ENCODE assay signal across 20 cellular contexts in genomic region chr4:41873380-41874295, GRCh38.
DNase-seq lines count a peak whose midpoint lies in the region; ATAC-seq, FAIRE-seq and TF ChIP-seq lines count a peak whose summit lies in the region.
"Had no signal": no experiment of that assay in that cellular context is flagged by ENCODE, and none has a peak within 500 bp of the region (broad histone marks: within the 10 kb centered on the region; RNA-seq: fewer than 3 reads in every experiment).

No MANE protein-coding gene starts in this region.

- peak; percentile 65 for DNase-seq in H9
- DNase-seq in astrocyte (ENCODE audit: low read depth): no peak
- no peak for DNase-seq in psoas muscle
- no peak for DNase-seq in esophagus squamous epithelium (lab: John Stamatoyannopoulos, UW)
- no peak for DNase-seq in NCI-H1105 (lab: John Stamatoyannopoulos, UW)
- no peak for DNase-seq in anterior cingulate cortex (lab: John Stamatoyannopoulos, UW)
- no peak for DNase-seq in Ammon's horn (ENCODE audit: low spot score)
- DNase-seq: activated CD4-positive, alpha-beta T cell treated with anti-CD3 and anti-CD28 coated beads, Interleukin-2, amount 50 U/mL, for 4 hours; activated naive CD4-positive, alpha-beta T cell treated with anti-CD3 and anti-CD28 coated beads for 36 hours; CD8-positive, alpha-beta T cell; effector memory CD8-positive, alpha-beta T cell; head of caudate nucleus; midbrain; NCI-H1417; NCI-H2171; SHP77 had no signal

- no peak overlapping the region for H2BK5ac ChIP-seq in H9 (ENCODE audit: insufficient read length, low read length)

- H4K20me1 ChIP-seq in H9 (ENCODE audit: control insufficient read depth, insufficient read depth, insufficient read length): no peaks in the 10 kb centered on the region
- no peaks in the 10 kb centered on the region for H4K20me1 ChIP-seq in astrocyte (ENCODE audit: insufficient read depth, low read length)

- peaks cover 7% of the 10 kb centered on the region for H3K23me2 ChIP-seq in H9 (ENCODE audit: insufficient read length, low read depth, low read length, poor library complexity, severe bottlenecking)

- no peak overlapping the region for H3K14ac ChIP-seq in H9 (ENCODE audit: insufficient read depth, low read length)

- H3K4me1 Mint-ChIP-seq in H9 (peaks cover 21 to 37% of the 10 kb centered on the region in 2 experiments), astrocyte (ENCODE audit: low read depth, unreplicated experiment) (no peaks in the 10 kb centered on the region)

- H3K27ac ChIP-seq in H9 (ENCODE audit: insufficient read length, low read depth, low read length): no peak overlapping the region
- no peak overlapping the region for H3K27ac ChIP-seq in astrocyte (ENCODE audit: low read depth, low read length)
- H3K27ac ChIP-seq in iPS-20b (ENCODE audit: low read length): no peak overlapping the region
- no peak overlapping the region for H3K27ac ChIP-seq in psoas muscle
- no peak overlapping the region for H3K27ac ChIP-seq in esophagus squamous epithelium
- H3K27ac ChIP-seq: ascending aorta, neutrophil, suprapubic skin had no signal

- H3K36me3 ChIP-seq in astrocyte (ENCODE audit: insufficient read depth, low read length): no peaks in the 10 kb centered on the region
- H3K36me3 ChIP-seq in iPS-20b (ENCODE audit: insufficient read depth, low read depth, low read length): no peaks in the 10 kb centered on the region
- H3K36me3 ChIP-seq in psoas muscle (ENCODE audit: insufficient read depth in 1 of 2, low read depth in 1 of 2): no peaks in the 10 kb centered on the region
- H3K36me3 ChIP-seq in esophagus squamous epithelium: no peaks in the 10 kb centered on the region
- H3K36me3 ChIP-seq: ascending aorta, neutrophil, suprapubic skin had no signal

- no peak overlapping the region for H3K4ac ChIP-seq in H9 (ENCODE audit: low read depth, low read length)

- H3K27me3 ChIP-seq in H9 (ENCODE audit: insufficient read depth, low read length): peaks cover 84% of the 10 kb centered on the region
- H3K27me3 ChIP-seq in astrocyte (ENCODE audit: insufficient read depth, low read length): peaks cover 83% of the 10 kb centered on the region
- peaks cover 100% of the 10 kb centered on the region for H3K27me3 ChIP-seq in iPS-20b (ENCODE audit: insufficient read depth, low read length)
- peaks cover 6 to 83% (median 21%) of the 10 kb centered on the region in 3 donors for H3K27me3 ChIP-seq in psoas muscle (ENCODE audit: insufficient read depth in 3 of 3, low read length in 2 of 3)
- peaks cover 9 to 100% (median 18%) of the 10 kb centered on the region in 4 donors for H3K27me3 ChIP-seq in esophagus squamous epithelium
- H3K27me3 ChIP-seq: ascending aorta had no signal

- no peak overlapping the region for H3K4me3 ChIP-seq in astrocyte (ENCODE audit: insufficient read depth, low read depth, low read length)
- peak overlapping the region; percentile 59 for H3K4me3 ChIP-seq in iPS-20b (ENCODE audit: low read length)
- peak overlapping the region; percentile 15 for H3K4me3 ChIP-seq in psoas muscle
- H3K4me3 ChIP-seq in esophagus squamous epithelium: no peak overlapping the region
- H3K4me3 ChIP-seq: suprapubic skin had no signal

- TF ChIP-seq POLR2A in esophagus squamous epithelium (IDR thresholded peaks at IDR 0.05): no peak

- no peaks in the 10 kb centered on the region; a peak in 2 of 5 replicates for H3K9me3 Mint-ChIP-seq in H9
- H3K9me3 Mint-ChIP-seq in astrocyte (ENCODE audit: unreplicated experiment): peaks cover 11% of the 10 kb centered on the region
- H3K9me3 Mint-ChIP-seq: activated naive CD4-positive, alpha-beta T cell treated with anti-CD3 and anti-CD28 coated beads for 36 hours; CD8-positive, alpha-beta T cell; effector memory CD8-positive, alpha-beta T cell had no signal

- ATAC-seq in psoas muscle: no peak
- ATAC-seq: CD8-positive, alpha-beta T cell; effector memory CD8-positive, alpha-beta T cell had no signal

- H2AFZ ChIP-seq in H9 (ENCODE audit: low read length) (no peak overlapping the region), astrocyte (ENCODE audit: low read depth, low read length) (no peak overlapping the region)

- peaks cover 0 to 2% (median 0%) of the 10 kb centered on the region in 3 experiments; a peak in 1 of 7 replicates for H3K36me3 Mint-ChIP-seq in H9 (ENCODE audit: insufficient read depth in 1 of 3, low read depth in 3 of 3)
- H3K36me3 Mint-ChIP-seq in astrocyte (ENCODE audit: low read depth, unreplicated experiment): no peaks in the 10 kb centered on the region
- H3K36me3 Mint-ChIP-seq: CD8-positive, alpha-beta T cell had no signal

- no peak overlapping the region for H3K27ac Mint-ChIP-seq in H9
- H3K27ac Mint-ChIP-seq in astrocyte (ENCODE audit: unreplicated experiment): no peak overlapping the region
- H3K27ac Mint-ChIP-seq: activated naive CD4-positive, alpha-beta T cell treated with anti-CD3 and anti-CD28 coated beads for 36 hours; CD8-positive, alpha-beta T cell; effector memory CD8-positive, alpha-beta T cell had no signal

- H3K9ac ChIP-seq in H9 (ENCODE audit: extremely low read depth, insufficient read length, low read length): no peak overlapping the region
- H3K9ac ChIP-seq in astrocyte (ENCODE audit: low read length): no peak overlapping the region
- H3K9ac ChIP-seq in iPS-20b (ENCODE audit: low read depth, low read length): no peak overlapping the region

- H3K4me1 ChIP-seq in H9 (ENCODE audit: insufficient read depth, low read length): peaks cover 2% of the 10 kb centered on the region
- H3K4me1 ChIP-seq in astrocyte (ENCODE audit: insufficient read depth, low read length): no peaks in the 10 kb centered on the region
- H3K4me1 ChIP-seq in iPS-20b (ENCODE audit: insufficient read depth, low read length): peaks cover 9% of the 10 kb centered on the region; the same call in 1 of the 2 replicates
- no peaks in the 10 kb centered on the region for H3K4me1 ChIP-seq in psoas muscle
- peaks cover 0 to 7% (median 0%) of the 10 kb centered on the region in 3 donors for H3K4me1 ChIP-seq in esophagus squamous epithelium
- H3K4me1 ChIP-seq: ascending aorta had no signal

- TF ChIP-seq CTCF in H9 (conservative IDR thresholded peaks at IDR 0.05) (no peak), astrocyte (IDR thresholded peaks at IDR 0.05; ENCODE audit: insufficient read depth, low read depth, low read length) (no peak), psoas muscle (IDR thresholded peaks at IDR 0.05) (no peak), esophagus squamous epithelium (IDR thresholded peaks at IDR 0.05) (no peak)

- H4K8ac ChIP-seq in H9 (replicated peaks; ENCODE audit: insufficient read length, low read depth, low read length): no peak overlapping the region

- H2BK120ac ChIP-seq in H9 (ENCODE audit: low read depth, low read length, poor library complexity, severe bottlenecking): no peak overlapping the region

- no peaks in the 10 kb centered on the region for H3K79me2 ChIP-seq in H9 (ENCODE audit: insufficient read depth, low read length)
- no peaks in the 10 kb centered on the region for H3K79me2 ChIP-seq in astrocyte (ENCODE audit: insufficient read depth, low read length)

- no peak for FAIRE-seq in astrocyte (lab: Jason Lieb, UNC)

- no peak overlapping the region for H4K91ac ChIP-seq in H9 (ENCODE audit: insufficient read length, low read depth, low read length)

- no peak overlapping the region for H2BK15ac ChIP-seq in H9 (ENCODE audit: low read depth, low read length)

- H3K4me2 ChIP-seq in H9 (ENCODE audit: insufficient read depth, insufficient read length, low read length) (peak overlapping the region; percentile 67), astrocyte (ENCODE audit: low read length) (no peak overlapping the region)

- H3K4me3 Mint-ChIP-seq in H9: peak overlapping the region; percentile 42 to 74
- peak overlapping the region; percentile 28 for H3K4me3 Mint-ChIP-seq in astrocyte (ENCODE audit: unreplicated experiment)
- H3K4me3 Mint-ChIP-seq: activated naive CD4-positive, alpha-beta T cell treated with anti-CD3 and anti-CD28 coated beads for 36 hours; CD8-positive, alpha-beta T cell; effector memory CD8-positive, alpha-beta T cell had no signal

- intact Hi-C loops in psoas muscle (cut with DNase I) (no loop called here), esophagus squamous epithelium (cut with DNase I) (no loop called here)

- H2BK12ac ChIP-seq in H9 (ENCODE audit: insufficient read length, low read depth, low read length): no peak overlapping the region

- no peak overlapping the region for H2BK20ac ChIP-seq in H9 (ENCODE audit: low read depth, low read length, poor library complexity, severe bottlenecking)

- H3K56ac ChIP-seq in H9 (ENCODE audit: insufficient read length, low read depth, low read length): no peak overlapping the region

- H3T11ph ChIP-seq in H9 (ENCODE audit: low read length): no peak overlapping the region

- H3K18ac ChIP-seq in H9 (ENCODE audit: insufficient read length, low read depth, low read length): no peak overlapping the region

- no peak overlapping the region for H2AK5ac ChIP-seq in H9 (ENCODE audit: insufficient read length, low read length)

- no peak overlapping the region for H4K5ac ChIP-seq in H9 (ENCODE audit: insufficient read length, low read depth, low read length)

- WGBS in H9 (ENCODE audit: extremely low coverage, insufficient read length, low lambda C conversion rate): no CpG with 5 or more reads among the region's 42 CpGs
- WGBS in psoas muscle, 3 donors: 9 to 17% (median 12%) methylated on average over 41 to 42 of the region's 42 CpGs
- 16 to 18% methylated on average over 25 to 40 of the region's 42 CpGs for WGBS in esophagus squamous epithelium, 2 donors

- H3K27me3 Mint-ChIP-seq in H9 (ENCODE audit: low read depth) (peaks cover 99% of the 10 kb centered on the region), astrocyte (ENCODE audit: low read depth, unreplicated experiment) (peaks cover 95% of the 10 kb centered on the region)

- H3K79me1 ChIP-seq in H9 (ENCODE audit: insufficient read depth, low read depth, low read length, poor library complexity, severe bottlenecking): no peaks in the 10 kb centered on the region

- H3K23ac ChIP-seq in H9 (ENCODE audit: insufficient read length, low read depth, low read length): no peak overlapping the region

- H3K9me3 ChIP-seq in H9 (ENCODE audit: control insufficient read depth, low read depth, low read length) (no peaks in the 10 kb centered on the region), astrocyte (ENCODE audit: insufficient read depth, low read depth, low read length) (peaks cover 10% of the 10 kb centered on the region), iPS-20b (ENCODE audit: insufficient read depth, low read depth, low read length) (no peaks in the 10 kb centered on the region), psoas muscle (no peaks in the 10 kb centered on the region), esophagus squamous epithelium (no peaks in the 10 kb centered on the region)
- H3K9me3 ChIP-seq: ascending aorta, neutrophil, suprapubic skin had no signal

Comparison
In these comparisons a context has a peak if more than half of its experiments do, and no peak if none do; other contexts are left out.
1. H3K4me3 ChIP-seq: peak in iPS-20b (single experiment) and psoas muscle (single experiment); none in astrocyte (single experiment) and esophagus squamous epithelium (0 of 4).